In genomic region chr3:58581328-58582091, GRCh38 we compare ENCODE assay signal across 14 cellular contexts. TPM values are rescaled to one million over a fixed set of nuclear protein-coding genes. Genes with fewer than 3 reads are reported as not detected.
DNase-seq lines count a peak whose midpoint lies in the region; ATAC-seq and TF ChIP-seq lines count a peak whose summit lies in the region.
"Had no signal": no experiment of that assay in that cellular context is flagged by ENCODE, and none has a peak within 500 bp of the region (broad histone marks: within the 10 kb centered on the region; RNA-seq: fewer than 3 reads in every experiment).

No MANE protein-coding gene starts in this region.

- H3K36me3 Mint-ChIP-seq in T-helper 2 cell treated with Interferon-gamma antibody and Interleukin-4, amounts not matched to agents 5 μg/mL and 100 μg/mL, for 36 hours (ENCODE audit: low read depth), result no peaks in the 10 kb centered on the region
- H3K36me3 Mint-ChIP-seq: natural killer cell had no signal

- intact Hi-C loops in breast epithelium (cut with DNase I; ENCODE audit: low total_unique reads), result no loop called here

- peaks cover 1 to 2% of the 10 kb centered on the region in 2 donors for H3K27me3 ChIP-seq in breast epithelium
- H3K27me3 ChIP-seq: vagina had no signal

- no peak overlapping the region for H3K27ac Mint-ChIP-seq in T-helper 2 cell treated with Interferon-gamma antibody and Interleukin-4, amounts not matched to agents 5 μg/mL and 100 μg/mL, for 36 hours
- H3K27ac Mint-ChIP-seq: immature natural killer cell, natural killer cell had no signal

- no peak for ATAC-seq in GM18870 (IDR thresholded peaks at IDR 0.05; ENCODE audit: unreplicated experiment)
- ATAC-seq: esophagus mucosa, natural killer cell had no signal

- peaks cover 4% of the 10 kb centered on the region for H3K9me3 Mint-ChIP-seq in T-helper 2 cell treated with Interferon-gamma antibody and Interleukin-4, amounts not matched to agents 5 μg/mL and 100 μg/mL, for 36 hours
- H3K9me3 Mint-ChIP-seq: natural killer cell had no signal

- H3K4me3 Mint-ChIP-seq in T-helper 2 cell treated with Interferon-gamma antibody and Interleukin-4, amounts not matched to agents 5 μg/mL and 100 μg/mL, for 36 hours, result no peak overlapping the region
- H3K4me3 Mint-ChIP-seq: immature natural killer cell, natural killer cell had no signal

- in situ Hi-C loops in Caki2 (cut with HindIII; ENCODE audit: low pct_unique_long_range_greater_than_20kb, low sequenced_read_pairs), result no loop called here

- H3K27me3 Mint-ChIP-seq in T-helper 2 cell treated with Interferon-gamma antibody and Interleukin-4, amounts not matched to agents 5 μg/mL and 100 μg/mL, for 36 hours (ENCODE audit: low read depth), result peaks cover 37% of the 10 kb centered on the region

- no peaks in the 10 kb centered on the region for H3K36me3 ChIP-seq in breast epithelium
- H3K36me3 ChIP-seq: brain microvascular endothelial cell, vagina had no signal

- no peak overlapping the region for H3K4me3 ChIP-seq in breast epithelium
- H3K4me3 ChIP-seq: vagina had no signal

- TF ChIP-seq POLR2A in breast epithelium (IDR thresholded peaks at IDR 0.05), result no peak

- H3K9me3 ChIP-seq in breast epithelium, result no peaks in the 10 kb centered on the region
- H3K9me3 ChIP-seq: vagina had no signal

- H3K4me1 Mint-ChIP-seq in T-helper 2 cell treated with Interferon-gamma antibody and Interleukin-4, amounts not matched to agents 5 μg/mL and 100 μg/mL, for 36 hours (ENCODE audit: low read depth), result peaks cover 11% of the 10 kb centered on the region

- TF ChIP-seq CTCF in breast epithelium (IDR thresholded peaks at IDR 0.05), result no peak

- no peaks in the 10 kb centered on the region for H3K4me1 ChIP-seq in breast epithelium

- H3K27ac ChIP-seq in breast epithelium, result no peak overlapping the region
- H3K27ac ChIP-seq: brain microvascular endothelial cell, vagina had no signal

- DNase-seq in Caki2 (ENCODE audit: low read depth), result peak; percentile 49
- DNase-seq in NCI-H1694 treated with DMSO at 0.1 percent for 48 hours (lab: John Stamatoyannopoulos, UW), result peak; percentile 11
- peak; percentile 26 for DNase-seq in cerebellum (ENCODE audit: low spot score)
- peak; percentile 68 for DNase-seq in midbrain (lab: John Stamatoyannopoulos, UW)
- DNase-seq in activated CD4-positive, alpha-beta T cell treated with anti-CD3 and anti-CD28 coated beads, Interleukin-2, amount 50 U/mL, for 4 hours, result no peak
- no peak for DNase-seq in T-helper 2 cell treated with Interferon-gamma antibody and Interleukin-4, amounts not matched to agents 5 μg/mL and 100 μg/mL, for 36 hours (ENCODE audit: low spot score)
- DNase-seq in breast epithelium (ENCODE audit: low spot score in 2 of 2), result no peak
- DNase-seq: activated T-cell treated with anti-CD3 and anti-CD28 coated beads, Interleukin-2, amount 50 U/mL, for 48 hours; brain microvascular endothelial cell; immature natural killer cell; natural killer cell had no signal

RNA-seq across cellular contexts. Expression of gene FAM107A, which starts 4.3 kb away (rescaled TPM):
- not detected in 2 replicates for total RNA-seq in Caki2 (2014; rRNA removed; shearing (Covaris generic); ENCODE audit: low replicate concordance)
- total RNA-seq in cerebellum, result 13.1 TPM
- 10 to 100 TPM; 17.7 to 64.5 (median 31.9) TPM for total RNA-seq in breast epithelium
- total RNA-seq: natural killer cell had no signal

RNA-seq across cellular contexts. Expression of gene ACOX2, which starts 44.5 kb away (rescaled TPM):
- total RNA-seq in Caki2 (2014; rRNA removed; shearing (Covaris generic); ENCODE audit: low replicate concordance), result 2.0 TPM in 1 of 2 replicates, not detected in the other
- total RNA-seq in cerebellum (3.4 TPM), breast epithelium (10 to 100 TPM; 12.1 to 31.5 (median 17.6) TPM)
- total RNA-seq: natural killer cell had no signal

Comparison
In these comparisons a context has a peak if more than half of its experiments do, and no peak if none do; other contexts are left out.
1. DNase-seq: peak in Caki2 (single experiment), NCI-H1694 treated with DMSO at 0.1 percent for 48 hours (single experiment), cerebellum (single experiment) and midbrain (single experiment); none in activated CD4-positive, alpha-beta T cell treated with anti-CD3 and anti-CD28 coated beads, Interleukin-2, amount 50 U/mL, for 4 hours (0 of 2), T-helper 2 cell treated with Interferon-gamma antibody and Interleukin-4, amounts not matched to agents 5 μg/mL and 100 μg/mL, for 36 hours (single experiment) and breast epithelium (0 of 2).
2. RNA of gene FAM107A, which starts 4.3 kb away (total RNA-seq): 17.7 to 64.5 TPM in breast epithelium and 13.1 TPM in cerebellum (single experiment); not detected in Caki2; every median in the first group is over 10 times any median in the second.